8 cellular contexts compared by ENCODE assay signal in genomic region chr14:105475916-105476845, GRCh38. TPM values are rescaled to one million over a fixed set of nuclear protein-coding genes. Genes with fewer than 3 reads are reported as not detected.
DNase-seq lines count a peak whose midpoint lies in the region; ATAC-seq and TF ChIP-seq lines count a peak whose summit lies in the region.

No MANE protein-coding gene starts in this region.

- H3K27me3 ChIP-seq in tibial nerve: peaks cover 0 to 6% of the 10 kb centered on the region in 2 donors

- TF ChIP-seq CTCF in 22Rv1 (IDR thresholded peaks at IDR 0.05): no peak
- TF ChIP-seq CTCF in tibial nerve (IDR thresholded peaks at IDR 0.05): no peak
- no peak for TF ChIP-seq CTCF in GM13977 (IDR thresholded peaks at IDR 0.05; ENCODE audit: extremely low read depth, insufficient read depth, missing control alignments)

- H3K36me3 ChIP-seq in tibial nerve: peaks cover 0 to 25% (median 0%) of the 10 kb centered on the region in 3 donors

- in situ Hi-C loops in GM13977 (cut with MboI; ENCODE audit: low pct_unique_long_range_greater_than_20kb, low sequenced_read_pairs, unreplicated experiment): no loop called here

- no peak for TF ChIP-seq POLR2A in tibial nerve (IDR thresholded peaks at IDR 0.05)

- peak overlapping the region; percentile 95 for H3K27ac ChIP-seq in 22Rv1
- H3K27ac ChIP-seq in tibial nerve: peak overlapping the region; percentile 89 to 96 (median 92)

- no peaks in the 10 kb centered on the region for H3K9me3 ChIP-seq in tibial nerve

- peaks cover 0 to 91% (median 53%) of the 10 kb centered on the region in 4 donors for H3K4me1 ChIP-seq in tibial nerve

- WGBS in tibial nerve, 2 donors: 1 to 5% methylated on average over 15 to 19 of the region's 30 CpGs

- no peak for ATAC-seq in GM21619 (IDR thresholded peaks at IDR 0.05; ENCODE audit: unreplicated experiment)

- TF ChIP-seq EP300 in tibial nerve (IDR thresholded peaks at IDR 0.05): peak in 1 of 2 donors; percentile 77

- peak; percentile 52 for DNase-seq in M059J (ENCODE audit: low read depth)
- DNase-seq in dermis microvascular lymphatic vessel endothelial cell (ENCODE audit: low read depth in 2 of 2): peak; percentile 74 to 82
- DNase-seq in medulla oblongata (ENCODE audit: extremely low spot score): peak; percentile 88
- no peak for DNase-seq in tibial nerve (ENCODE audit: low spot score in 2 of 2)
- no peak for DNase-seq in ecto neural progenitor cell (ENCODE audit: low spot score)
- no peak for DNase-seq in GM13977 (ENCODE audit: low spot score)

- H3K4me3 ChIP-seq in tibial nerve: peak overlapping the region; percentile 49 to 89 (median 77)

RNA-seq across cellular contexts. Expression of gene CRIP2, which starts 1.6 kb away (rescaled TPM):
- total RNA-seq in M059J (2014; rRNA removed; shearing (Covaris generic)): 93.9 and 114 TPM in 2 replicates
- total RNA-seq in dermis microvascular lymphatic vessel endothelial cell (137 and 173 TPM in 2 replicates), tibial nerve (100 to 1,000 TPM; 161 to 268 (median 208) TPM)

RNA-seq across cellular contexts. Expression of gene CRIP1, which starts 10.5 kb away (rescaled TPM):
- total RNA-seq in M059J (2014; rRNA removed; shearing (Covaris generic)): not detected in 2 replicates
- total RNA-seq in dermis microvascular lymphatic vessel endothelial cell (0.38 and 0.90 TPM in 2 replicates), tibial nerve (10 to 100 TPM; 26.4 to 77.8 (median 33.5) TPM)

RNA-seq across cellular contexts. Expression of gene TEDC1, which starts 14.9 kb away (rescaled TPM):
- total RNA-seq in M059J (2014; rRNA removed; shearing (Covaris generic)): 10.2 and 22.4 TPM in 2 replicates
- total RNA-seq in dermis microvascular lymphatic vessel endothelial cell (7.1 and 9.9 TPM in 2 replicates), tibial nerve (10 to 100 TPM in 3 of 4 donors, 1 to 10 TPM in 1; 5.5 to 20.4 (median 14.2) TPM)

RNA-seq across cellular contexts. Expression of gene TMEM121, which starts 50.2 kb away (rescaled TPM):
- 1.9 and 5.4 TPM in 2 replicates for total RNA-seq in M059J (2014; rRNA removed; shearing (Covaris generic))
- total RNA-seq in dermis microvascular lymphatic vessel endothelial cell (6.4 and 9.5 TPM in 2 replicates), tibial nerve (10 to 100 TPM; 15.1 to 28.2 (median 20.1) TPM)

RNA-seq across cellular contexts. Expression of gene MTA1, which starts 56.6 kb away (rescaled TPM):
- total RNA-seq in M059J (2014; rRNA removed; shearing (Covaris generic)): 8.9 and 20.3 TPM in 2 replicates
- total RNA-seq in dermis microvascular lymphatic vessel endothelial cell (23.5 and 31.7 TPM in 2 replicates), tibial nerve (100 to 1,000 TPM in 1 of 4 donors, 10 to 100 TPM in 3; 67.5 to 213 (median 95.3) TPM)

Comparison
In these comparisons a context has a peak if more than half of its experiments do, and no peak if none do; other contexts are left out.
1. DNase-seq: peak in M059J (single experiment), dermis microvascular lymphatic vessel endothelial cell (2 of 2) and medulla oblongata (single experiment); none in tibial nerve (0 of 2), ecto neural progenitor cell (single experiment) and GM13977 (single experiment).
2. RNA of gene CRIP1, which starts 10.5 kb away (total RNA-seq): 26.4 to 77.8 TPM in tibial nerve; 0.38 to 0.90 TPM in dermis microvascular lymphatic vessel endothelial cell and not detected in M059J; every median in the first group is over 10 times any median in the second.